Comparison of ENCODE assay signal across 9 cellular contexts in genomic region chr2:58131191-58132011, GRCh38.
DNase-seq lines count a peak whose midpoint lies in the region; ATAC-seq, FAIRE-seq and TF ChIP-seq lines count a peak whose summit lies in the region.
"Had no signal": no experiment of that assay in that cellular context is flagged by ENCODE, and none has a peak within 500 bp of the region (broad histone marks: within the 10 kb centered on the region; RNA-seq: fewer than 3 reads in every experiment).

No MANE protein-coding gene starts in this region.

- no peak for TF ChIP-seq POLR2A in H54 (IDR thresholded peaks at IDR 0.05; ENCODE audit: low read depth, low read length)

- no peaks in the 10 kb centered on the region for H3K4me1 Mint-ChIP-seq in activated CD4-positive, alpha-beta T cell treated with anti-CD3 and anti-CD28 coated beads for 36 hours

- DNase-seq in H54 (ENCODE audit: insufficient read length, low spot score) (no peak), RKO (ENCODE audit: low spot score) (peak; percentile 26), fibroblast of the aortic adventitia (ENCODE audit: low read depth) (peak; percentile 93), renal cortical epithelial cell (ENCODE audit: low read depth) (peak; percentile 11), COLO829 (ENCODE audit: low spot score) (no peak)
- no peak for DNase-seq in activated CD4-positive, alpha-beta T cell treated with anti-CD3 and anti-CD28 coated beads for 36 hours

- H3K4me3 ChIP-seq in fibroblast of the aortic adventitia (ENCODE audit: low read depth, low read length), result no peak overlapping the region
- H3K4me3 ChIP-seq: coronary artery had no signal

- intact Hi-C loops in activated CD4-positive, alpha-beta T cell treated with anti-CD3 and anti-CD28 coated beads for 36 hours (cut with DNase I, micrococcal nuclease), result no loop called here

- peak; percentile 53 for FAIRE-seq in H54 (lab: Jason Lieb, UNC)

- peaks cover 13% of the 10 kb centered on the region for H3K36me3 Mint-ChIP-seq in activated CD4-positive, alpha-beta T cell treated with anti-CD3 and anti-CD28 coated beads for 36 hours (ENCODE audit: low read depth)

- peak; percentile 32 for TF ChIP-seq CTCF in fibroblast of the aortic adventitia (IDR thresholded peaks at IDR 0.05; ENCODE audit: insufficient read depth, low read length)

- no peak for ATAC-seq in activated CD4-positive, alpha-beta T cell treated with anti-CD3 and anti-CD28 coated beads for 36 hours
- no peak for ATAC-seq in GM19035 (IDR thresholded peaks at IDR 0.05; ENCODE audit: unreplicated experiment)

- H3K27me3 Mint-ChIP-seq in activated CD4-positive, alpha-beta T cell treated with anti-CD3 and anti-CD28 coated beads for 36 hours, result no peaks in the 10 kb centered on the region
- H3K27me3 Mint-ChIP-seq: stimulated activated naive CD8-positive, alpha-beta T cell treated with anti-CD3 and anti-CD28 coated beads, Interleukin-15, Interleukin-2, amounts not matched to agents 100 ng/mL and 50 ng/mL, for 24 hours had no signal

- H3K27ac Mint-ChIP-seq in activated CD4-positive, alpha-beta T cell treated with anti-CD3 and anti-CD28 coated beads for 36 hours, result no peak overlapping the region
- H3K27ac Mint-ChIP-seq: stimulated activated naive CD8-positive, alpha-beta T cell treated with anti-CD3 and anti-CD28 coated beads, Interleukin-15, Interleukin-2, amounts not matched to agents 100 ng/mL and 50 ng/mL, for 24 hours had no signal

- CTCF ChIA-PET in activated CD4-positive, alpha-beta T cell treated with anti-CD3 and anti-CD28 coated beads for 36 hours (lab: Charles Lee), result interaction anchor here (1.2 kb wide), 1 partner anchor 18 kb away, joined by 3 read pairs; no protein-coding TSS in a partner anchor

- POLR2A ChIA-PET in activated CD4-positive, alpha-beta T cell treated with anti-CD3 and anti-CD28 coated beads for 36 hours (lab: Charles Lee), result no interaction called here

- no peak overlapping the region for H3K4me3 Mint-ChIP-seq in activated CD4-positive, alpha-beta T cell treated with anti-CD3 and anti-CD28 coated beads for 36 hours
- H3K4me3 Mint-ChIP-seq: stimulated activated naive CD8-positive, alpha-beta T cell treated with anti-CD3 and anti-CD28 coated beads, Interleukin-15, Interleukin-2, amounts not matched to agents 100 ng/mL and 50 ng/mL, for 24 hours had no signal

- no peaks in the 10 kb centered on the region for H3K9me3 Mint-ChIP-seq in activated CD4-positive, alpha-beta T cell treated with anti-CD3 and anti-CD28 coated beads for 36 hours (ENCODE audit: low read depth)
- H3K9me3 Mint-ChIP-seq: stimulated activated naive CD8-positive, alpha-beta T cell treated with anti-CD3 and anti-CD28 coated beads, Interleukin-15, Interleukin-2, amounts not matched to agents 100 ng/mL and 50 ng/mL, for 24 hours had no signal

Comparison
In these comparisons a context has a peak if more than half of its experiments do, and no peak if none do; other contexts are left out.
1. DNase-seq: peak in RKO (single experiment), fibroblast of the aortic adventitia (single experiment) and renal cortical epithelial cell (single experiment); none in H54 (single experiment), activated CD4-positive, alpha-beta T cell treated with anti-CD3 and anti-CD28 coated beads for 36 hours (single experiment) and COLO829 (single experiment).